20 cellular contexts compared by ENCODE assay signal in the genomic region with DNA sequence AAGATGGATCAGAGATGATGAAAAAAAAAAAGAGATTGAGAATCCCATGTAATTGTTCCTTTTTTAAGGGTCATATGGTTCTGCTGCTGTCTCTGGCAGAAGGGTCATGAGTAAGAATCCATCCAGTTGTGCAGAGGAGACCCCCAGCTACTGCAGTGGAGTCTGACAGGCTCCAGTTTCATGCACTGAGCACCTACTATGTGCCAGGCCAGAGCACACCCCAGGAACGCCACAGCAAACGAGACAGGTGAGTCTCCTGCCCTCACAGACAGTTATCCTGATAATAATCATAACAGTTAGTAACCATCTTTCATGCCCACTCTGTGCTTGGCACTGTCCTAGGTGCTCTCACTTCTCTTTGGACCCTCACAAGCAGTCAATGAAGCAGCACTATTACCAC.
DNase-seq lines count a peak whose midpoint lies in the region; TF ChIP-seq lines count a peak whose summit lies in the region.
"Had no signal": no experiment of that assay in that cellular context is flagged by ENCODE, and none has a peak within 500 bp of the region (broad histone marks: within the 10 kb centered on the region; RNA-seq: fewer than 3 reads in every experiment).

No MANE protein-coding gene starts in this region.

- no peak overlapping the region for H4K91ac ChIP-seq in trophoblast cell (ENCODE audit: low read depth, low read length)

- peak overlapping the region in 6 of 11 experiments; percentile 23 to 77 (median 70); a peak in 11 of 22 replicates for H3K27ac ChIP-seq in BLaER1 treated with 17β-estradiol and CSF1 and Interleukin-3, amounts not matched to agents 10 nM and 100 nM
- no peak overlapping the region for H3K27ac ChIP-seq in trophoblast cell (ENCODE audit: low read depth, low read length)
- H3K27ac ChIP-seq: A549, C4-2B, GM23248 had no signal

- DNase-seq in activated CD8-positive, alpha-beta memory T cell treated with anti-CD3 and anti-CD28 coated beads, Interleukin-2, amount 50 U/mL, for 48 hours = peak; percentile 13
- no peak for DNase-seq in activated CD8-positive, alpha-beta memory T cell treated with anti-CD3 and anti-CD28 coated beads for 24 hours
- DNase-seq in ecto neural progenitor cell (ENCODE audit: low spot score) (peak; percentile 15), progenitor cell of endocrine pancreas (ENCODE audit: low spot score, unreplicated experiment) (peak; percentile 2), OCI-M2 (lab: John Stamatoyannopoulos, UW; ENCODE audit: unreplicated experiment) (no peak), trophoblast cell (no peak)
- no peak for DNase-seq in effector CD4-positive, alpha-beta T cell
- DNase-seq: 8988T; ACHN; AML-193; BE2C; Caco-2; CD4-positive, CD25-positive, alpha-beta regulatory T cell; GM23248; H7; HCEC 1CT had no signal

- H3K36me3 Mint-ChIP-seq in progenitor cell of endocrine pancreas (ENCODE audit: insufficient read depth) = no peaks in the 10 kb centered on the region
- H3K36me3 Mint-ChIP-seq: CD4-positive, CD25-positive, alpha-beta regulatory T cell; CD8-positive, alpha-beta T cell had no signal

- H3K4me3 ChIP-seq in BLaER1 treated with 17β-estradiol and CSF1 and Interleukin-3, amounts not matched to agents 10 nM and 100 nM = no peak overlapping the region
- no peak overlapping the region for H3K4me3 ChIP-seq in trophoblast cell (ENCODE audit: low read depth, low read length)
- H3K4me3 ChIP-seq: A549, GM23248 had no signal

- H3K4me2 ChIP-seq in BLaER1 treated with 17β-estradiol and CSF1 and Interleukin-3, amounts not matched to agents 10 nM and 100 nM = peak overlapping the region in 9 of 11 experiments; percentile 55 to 91 (median 77); a peak in 18 of 22 replicates
- H3K4me2 ChIP-seq in trophoblast cell (ENCODE audit: low read length) = no peak overlapping the region
- H3K4me2 ChIP-seq: A549 had no signal

- H3K9ac ChIP-seq in BLaER1 treated with 17β-estradiol and CSF1 and Interleukin-3, amounts not matched to agents 10 nM and 100 nM = peak overlapping the region in 3 of 11 experiments; percentile 37 to 53 (median 38); a peak in 3 of 22 replicates
- no peak overlapping the region for H3K9ac ChIP-seq in trophoblast cell (ENCODE audit: low read length)
- H3K9ac ChIP-seq: GM23248 had no signal

- no peak overlapping the region for H2BK120ac ChIP-seq in trophoblast cell (ENCODE audit: insufficient read depth, low read length, poor library complexity)

- H3K27ac Mint-ChIP-seq in progenitor cell of endocrine pancreas = no peak overlapping the region
- H3K27ac Mint-ChIP-seq: CD4-positive, CD25-positive, alpha-beta regulatory T cell; CD8-positive, alpha-beta T cell had no signal

- H3K4me3 Mint-ChIP-seq in progenitor cell of endocrine pancreas (ENCODE audit: low read depth) = no peak overlapping the region
- H3K4me3 Mint-ChIP-seq: CD4-positive, CD25-positive, alpha-beta regulatory T cell; CD8-positive, alpha-beta T cell had no signal

- H2AK5ac ChIP-seq in trophoblast cell (ENCODE audit: low read length) = no peak overlapping the region

- TF ChIP-seq CTCF in progenitor cell of endocrine pancreas (IDR thresholded peaks at IDR 0.05; ENCODE audit: unreplicated experiment) = no peak

- peaks cover 0 to 83% (median 63%) of the 10 kb centered on the region in 10 experiments; a peak in 17 of 20 replicates for H3K4me1 ChIP-seq in BLaER1 treated with 17β-estradiol and CSF1 and Interleukin-3, amounts not matched to agents 10 nM and 100 nM
- H3K4me1 ChIP-seq in trophoblast cell (ENCODE audit: control insufficient read depth in 1 of 2, insufficient read depth in 2 of 2, low read length in 2 of 2) = no peaks in the 10 kb centered on the region
- H3K4me1 ChIP-seq: A549, BE2C, Caco-2 had no signal

- no peak overlapping the region for H3K18ac ChIP-seq in trophoblast cell (ENCODE audit: low read length)

- WGBS in trophoblast cell (ENCODE audit: extremely low coverage, insufficient coverage, insufficient read length) = no CpG with 5 or more reads among the region's 2 CpGs

- no peak overlapping the region for H3K14ac ChIP-seq in trophoblast cell (ENCODE audit: low read length)

- H3K9me3 Mint-ChIP-seq in progenitor cell of endocrine pancreas (ENCODE audit: low read depth) = no peaks in the 10 kb centered on the region
- H3K9me3 Mint-ChIP-seq: CD8-positive, alpha-beta T cell had no signal

- no peaks in the 10 kb centered on the region for H4K20me1 ChIP-seq in BLaER1 treated with 17β-estradiol and CSF1 and Interleukin-3, amounts not matched to agents 10 nM and 100 nM

- no peak overlapping the region for H2BK12ac ChIP-seq in trophoblast cell (ENCODE audit: low read length)

- peaks cover 10 to 31% (median 27%) of the 10 kb centered on the region in 11 experiments; a peak in 20 of 22 replicates for H3K9me3 ChIP-seq in BLaER1 treated with 17β-estradiol and CSF1 and Interleukin-3, amounts not matched to agents 10 nM and 100 nM (replicated peaks in 1 of 11)
- peaks cover 4% of the 10 kb centered on the region for H3K9me3 ChIP-seq in trophoblast cell (ENCODE audit: insufficient read depth, low read depth, low read length)
- H3K9me3 ChIP-seq: A549, BE2C, Caco-2 had no signal

- H3K79me2 ChIP-seq in trophoblast cell (ENCODE audit: control insufficient read depth, insufficient read depth, low read length, poor library complexity) = no peaks in the 10 kb centered on the region

- H3K36me3 ChIP-seq in BLaER1 treated with 17β-estradiol and CSF1 and Interleukin-3, amounts not matched to agents 10 nM and 100 nM = no peaks in the 10 kb centered on the region
- no peaks in the 10 kb centered on the region for H3K36me3 ChIP-seq in trophoblast cell (ENCODE audit: control insufficient read depth in 1 of 2, insufficient read depth in 2 of 2, low read length in 2 of 2)
- H3K36me3 ChIP-seq: BE2C had no signal

- no peak overlapping the region for H3K23ac ChIP-seq in trophoblast cell (ENCODE audit: low read length)

- H4K12ac ChIP-seq in trophoblast cell (ENCODE audit: low read depth, low read length) = no peak overlapping the region

- H3K4me1 Mint-ChIP-seq in progenitor cell of endocrine pancreas (ENCODE audit: low read depth) = no peaks in the 10 kb centered on the region
- H3K4me1 Mint-ChIP-seq: CD4-positive, CD25-positive, alpha-beta regulatory T cell had no signal

- H4K8ac ChIP-seq in trophoblast cell (ENCODE audit: low read depth, low read length) = no peak overlapping the region

- H2AFZ ChIP-seq in trophoblast cell (ENCODE audit: insufficient read depth, low read length, poor library complexity) = no peak overlapping the region
- H2AFZ ChIP-seq: GM23248 had no signal

- peaks cover 7% of the 10 kb centered on the region for H3K27me3 Mint-ChIP-seq in progenitor cell of endocrine pancreas

- no peaks in the 10 kb centered on the region for H3K27me3 ChIP-seq in BLaER1 treated with 17β-estradiol and CSF1 and Interleukin-3, amounts not matched to agents 10 nM and 100 nM
- H3K27me3 ChIP-seq in trophoblast cell (ENCODE audit: insufficient read depth, low read length) = no peaks in the 10 kb centered on the region
- H3K27me3 ChIP-seq: BE2C had no signal

- H3K4ac ChIP-seq in trophoblast cell (ENCODE audit: low read depth, low read length) = no peak overlapping the region

- no peak overlapping the region for H2BK5ac ChIP-seq in trophoblast cell (ENCODE audit: low read depth, low read length, poor library complexity)

- no peaks in the 10 kb centered on the region for H3K79me1 ChIP-seq in trophoblast cell (ENCODE audit: low read length)

Comparison
In these comparisons a context has a peak if more than half of its experiments do, and no peak if none do; other contexts are left out.
1. DNase-seq: peak in activated CD8-positive, alpha-beta memory T cell treated with anti-CD3 and anti-CD28 coated beads, Interleukin-2, amount 50 U/mL, for 48 hours (single experiment), ecto neural progenitor cell (single experiment) and progenitor cell of endocrine pancreas (single experiment); none in activated CD8-positive, alpha-beta memory T cell treated with anti-CD3 and anti-CD28 coated beads for 24 hours (single experiment), OCI-M2 (single experiment), effector CD4-positive, alpha-beta T cell (single experiment) and trophoblast cell (0 of 2).